ENCODE assay signal across 23 cellular contexts in the genomic region with DNA sequence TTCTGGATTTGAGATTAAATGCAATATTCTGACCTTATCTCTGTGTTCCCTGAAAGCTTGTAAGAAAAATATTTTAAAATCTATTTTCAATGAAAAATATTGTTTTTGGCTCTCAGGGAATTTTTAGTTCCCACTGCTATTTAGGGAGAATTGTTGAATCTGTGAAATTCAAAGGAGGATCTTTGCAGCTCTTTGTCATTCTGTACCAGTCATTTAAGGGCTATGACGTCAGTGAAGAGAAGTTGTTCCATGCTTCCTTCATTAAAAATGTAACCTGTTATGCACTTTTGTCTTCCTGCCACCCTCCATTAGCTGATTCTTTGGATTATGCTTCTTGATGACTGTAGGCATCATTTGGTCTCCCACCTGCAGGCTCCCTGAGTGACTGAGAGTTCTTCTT.
"Had no signal": no experiment of that assay in that cellular context is flagged by ENCODE, and none has a peak within 500 bp of the region (broad histone marks: within the 10 kb centered on the region; RNA-seq: fewer than 3 reads in every experiment).

No MANE protein-coding gene starts in this region.

- H3K4me1 Mint-ChIP-seq: activated naive CD8-positive, alpha-beta T cell treated with anti-CD3 and anti-CD28 coated beads for 36 hours; immature natural killer cell; stimulated activated naive B cell treated with anti-CD40 and anti-IgM and Interleukin-4, amounts not matched to agents 10 μg/mL and 1 μg/mL and 100 μg/mL, for 72 hours had no signal

- H3K36me3 Mint-ChIP-seq: activated naive CD8-positive, alpha-beta T cell treated with anti-CD3 and anti-CD28 coated beads for 36 hours; immature natural killer cell; mesothelial cell of epicardium; natural killer cell treated with Interleukin-12 subunit alpha and Interleukin-12 subunit beta and Interleukin-15 and Interleukin-18, amount 100 ng/mL, for 72 hours; stimulated activated naive B cell treated with anti-CD40 and anti-IgM and Interleukin-4, amounts not matched to agents 10 μg/mL and 1 μg/mL and 100 μg/mL, for 72 hours; WTC11 had no signal

- ATAC-seq: body of pancreas; left lung; natural killer cell treated with Interleukin-12 subunit alpha and Interleukin-12 subunit beta and Interleukin-15 and Interleukin-18, amount 100 ng/mL, for 72 hours; stimulated activated naive B cell treated with anti-CD40 and anti-IgM and Interleukin-4, amounts not matched to agents 10 μg/mL and 1 μg/mL and 100 μg/mL, for 72 hours; WTC11 had no signal

- H3K27ac Mint-ChIP-seq: activated naive CD8-positive, alpha-beta T cell treated with anti-CD3 and anti-CD28 coated beads for 36 hours; dendritic cell treated with granulocyte-macrophage colony-stimulating factor and Interleukin-4, amounts not matched to agents 40 ng/mL and 50 ng/mL, for 4 days; immature natural killer cell; mesothelial cell of epicardium; natural killer cell treated with Interleukin-12 subunit alpha and Interleukin-12 subunit beta and Interleukin-15 and Interleukin-18, amount 100 ng/mL, for 72 hours; stimulated activated naive B cell treated with anti-CD40 and anti-IgM and Interleukin-4, amounts not matched to agents 10 μg/mL and 1 μg/mL and 100 μg/mL, for 72 hours; T-helper 1 cell treated with Interleukin-12 subunit alpha and Interleukin-12 subunit beta and Interleukin-4 antibody, amounts not matched to agents 30 μg/mL and 1 μg/mL, for 36 hours; WTC11 had no signal

- DNase-seq: activated CD4-positive, alpha-beta T cell treated with anti-CD3 and anti-CD28 coated beads, Interleukin-2, amount 50 U/mL, for 4 hours; activated CD8-positive, alpha-beta memory T cell treated with anti-CD3 and anti-CD28 coated beads, Interleukin-2, amount 50 U/mL, for 48 hours; activated naive CD4-positive, alpha-beta T cell treated with Interleukin-2 at 50 U/mL for 16 hours; activated naive CD8-positive, alpha-beta T cell treated with anti-CD3 and anti-CD28 coated beads for 36 hours; activated T-cell treated with anti-CD3 and anti-CD28 coated beads, Interleukin-2, amount 50 U/mL, for 48 hours; amniotic stem cell; body of pancreas; effector CD4-positive, alpha-beta T cell; foreskin melanocyte; immature natural killer cell; left lung; mammary epithelial cell; stimulated activated CD4-positive, alpha-beta T cell treated with anti-CD3 and anti-CD28 coated beads, Interleukin-2, amount 100 ng/mL, for 48 hours; stimulated activated CD8-positive, alpha-beta memory T cell treated with anti-CD3 and anti-CD28 coated beads, Interleukin-4, amount 100 ng/mL, for 48 hours; stimulated activated naive B cell treated with anti-CD40 and anti-IgM and Interleukin-4, amounts not matched to agents 10 μg/mL and 1 μg/mL and 100 μg/mL, for 72 hours; T1000 had no signal

- H3K27ac ChIP-seq: body of pancreas, cardiac muscle cell, left lung, parathyroid adenoma had no signal

- H3K27me3 ChIP-seq: body of pancreas, cardiac muscle cell, left lung had no signal

- H3K4me3 Mint-ChIP-seq: activated naive CD8-positive, alpha-beta T cell treated with anti-CD3 and anti-CD28 coated beads for 36 hours; dendritic cell treated with granulocyte-macrophage colony-stimulating factor and Interleukin-4, amounts not matched to agents 40 ng/mL and 50 ng/mL, for 4 days; immature natural killer cell; mesothelial cell of epicardium; natural killer cell treated with Interleukin-12 subunit alpha and Interleukin-12 subunit beta and Interleukin-15 and Interleukin-18, amount 100 ng/mL, for 72 hours; stimulated activated naive B cell treated with anti-CD40 and anti-IgM and Interleukin-4, amounts not matched to agents 10 μg/mL and 1 μg/mL and 100 μg/mL, for 72 hours; T-helper 1 cell treated with Interleukin-12 subunit alpha and Interleukin-12 subunit beta and Interleukin-4 antibody, amounts not matched to agents 30 μg/mL and 1 μg/mL, for 36 hours; WTC11 had no signal

- H3K4me1 ChIP-seq: left lung, parathyroid adenoma had no signal

- H3K4me3 ChIP-seq: body of pancreas, cardiac muscle cell, left lung had no signal

- H3K79me2 ChIP-seq: parathyroid adenoma had no signal

- H3K9me3 ChIP-seq: body of pancreas, left lung had no signal

- H3K9ac ChIP-seq: parathyroid adenoma had no signal

- H2AFZ ChIP-seq: parathyroid adenoma had no signal

- H3K9me3 Mint-ChIP-seq: activated naive CD8-positive, alpha-beta T cell treated with anti-CD3 and anti-CD28 coated beads for 36 hours; dendritic cell treated with granulocyte-macrophage colony-stimulating factor and Interleukin-4, amounts not matched to agents 40 ng/mL and 50 ng/mL, for 4 days; immature natural killer cell; natural killer cell treated with Interleukin-12 subunit alpha and Interleukin-12 subunit beta and Interleukin-15 and Interleukin-18, amount 100 ng/mL, for 72 hours; stimulated activated naive B cell treated with anti-CD40 and anti-IgM and Interleukin-4, amounts not matched to agents 10 μg/mL and 1 μg/mL and 100 μg/mL, for 72 hours; T-helper 1 cell treated with Interleukin-12 subunit alpha and Interleukin-12 subunit beta and Interleukin-4 antibody, amounts not matched to agents 30 μg/mL and 1 μg/mL, for 36 hours had no signal

- H3K36me3 ChIP-seq: cardiac muscle cell, left lung had no signal
